ENCODE assay signal across 18 cellular contexts in genomic region chr17:4513113-4514032, GRCh38. TPM values are rescaled to one million over a fixed set of nuclear protein-coding genes. Genes with fewer than 3 reads are reported as not detected.
DNase-seq lines count a peak whose midpoint lies in the region; ATAC-seq, FAIRE-seq and TF ChIP-seq lines count a peak whose summit lies in the region.
"Had no signal": no experiment of that assay in that cellular context is flagged by ENCODE, and none has a peak within 500 bp of the region (broad histone marks: within the 10 kb centered on the region; RNA-seq: fewer than 3 reads in every experiment).

No MANE protein-coding gene starts in this region.

- intact Hi-C loops in OCI-LY7 (cut with micrococcal nuclease; ENCODE audit: unreplicated experiment): no loop called here

- CTCF ChIA-PET in activated CD8-positive, alpha-beta memory T cell treated with anti-CD3 and anti-CD28 coated beads, Interleukin-2, amount 10 ng/mL, durations not matched to agents 7 days and 5 days (lab: Charles Lee): no interaction called here
- CTCF ChIA-PET in OCI-LY7 (lab: Charles Lee; ENCODE audit: unreplicated experiment): no interaction called here

- H3K36me3 ChIP-seq in RWPE2 (ENCODE audit: low read depth) (no peaks in the 10 kb centered on the region), OCI-LY7 (ENCODE audit: insufficient read depth, low read length) (no peaks in the 10 kb centered on the region)
- H3K36me3 ChIP-seq: MG63, SJSA1 had no signal

- no peaks in the 10 kb centered on the region for H3K27me3 ChIP-seq in RWPE2 (ENCODE audit: insufficient read depth, poor library complexity, severe bottlenecking)
- H3K27me3 ChIP-seq: MG63 had no signal

- no peak overlapping the region for H2AFZ ChIP-seq in OCI-LY7 (ENCODE audit: low read length)

- H3K27ac ChIP-seq in C4-2B (peak overlapping the region; percentile 64), RWPE2 (ENCODE audit: poor library complexity, severe bottlenecking) (no peak overlapping the region), OCI-LY7 (ENCODE audit: low read depth, low read length, poor library complexity, severe bottlenecking) (no peak overlapping the region)
- H3K27ac ChIP-seq: SJSA1 had no signal

- H3K4me3 Mint-ChIP-seq in activated CD8-positive, alpha-beta memory T cell treated with anti-CD3 and anti-CD28 coated beads, Interleukin-2, amount 10 ng/mL, durations not matched to agents 7 days and 5 days: no peak overlapping the region

- no peaks in the 10 kb centered on the region for H3K4me1 ChIP-seq in RWPE2 (ENCODE audit: insufficient read depth, poor library complexity, severe bottlenecking)
- H3K4me1 ChIP-seq in OCI-LY7 (ENCODE audit: insufficient read depth, low read length, poor library complexity, severe bottlenecking): peaks cover 13% of the 10 kb centered on the region
- H3K4me1 ChIP-seq: SJSA1 had no signal

- H3K27ac Mint-ChIP-seq in activated CD8-positive, alpha-beta memory T cell treated with anti-CD3 and anti-CD28 coated beads, Interleukin-2, amount 10 ng/mL, durations not matched to agents 7 days and 5 days: no peak overlapping the region

- ATAC-seq in RWPE2 (ENCODE audit: low read depth): peak; percentile 42; the same call in 2 of the 3 replicates
- ATAC-seq in activated CD8-positive, alpha-beta memory T cell treated with anti-CD3 and anti-CD28 coated beads, Interleukin-2, amount 10 ng/mL, durations not matched to agents 7 days and 5 days: no peak
- ATAC-seq: stimulated activated naive CD8-positive, alpha-beta T cell treated with anti-CD3 and anti-CD28 coated beads, Interleukin-15, Interleukin-2, amounts not matched to agents 100 U/mL and 50 U/mL, for 24 hours had no signal

- H3K4me1 Mint-ChIP-seq in activated CD8-positive, alpha-beta memory T cell treated with anti-CD3 and anti-CD28 coated beads, Interleukin-2, amount 10 ng/mL, durations not matched to agents 7 days and 5 days: peaks cover 29% of the 10 kb centered on the region

- H3K27me3 Mint-ChIP-seq in activated CD8-positive, alpha-beta memory T cell treated with anti-CD3 and anti-CD28 coated beads, Interleukin-2, amount 10 ng/mL, durations not matched to agents 7 days and 5 days: peaks cover 2% of the 10 kb centered on the region

- H3K4me2 ChIP-seq in OCI-LY7 (ENCODE audit: low read length): no peak overlapping the region

- DNase-seq in RWPE2 (ENCODE audit: low spot score) (no peak), islet precursor cell (peak; percentile 68), retinal pigment epithelial cell (ENCODE audit: low read depth) (no peak), OCI-LY7 (ENCODE audit: low spot score) (no peak), kidney glomerular epithelial cell (lab: John Stamatoyannopoulos, UW) (no peak), GM19239 (ENCODE audit: insufficient read length, low spot score) (no peak)
- DNase-seq in activated CD8-positive, alpha-beta memory T cell treated with anti-CD3 and anti-CD28 coated beads, Interleukin-2, amount 10 ng/mL, durations not matched to agents 7 days and 5 days: no peak
- DNase-seq: activated CD4-positive, alpha-beta T cell treated with anti-CD3 and anti-CD28 coated beads for 4 hours; dermis blood vessel endothelial cell; MG63; NCI-H1694; NCI-H446 treated with DMSO at 0.1 percent for 48 hours; posterior cingulate gyrus; stimulated activated CD4-positive, alpha-beta T cell treated with anti-CD3 and anti-CD28 coated beads, Interleukin-12 subunit alpha, Interleukin-12 subunit beta, amount 100 ng/mL, for 4 hours; stimulated activated naive CD8-positive, alpha-beta T cell treated with anti-CD3 and anti-CD28 coated beads, Interleukin-15, Interleukin-2, amounts not matched to agents 100 U/mL and 50 U/mL, for 24 hours had no signal

- BruUV-seq in OCI-LY7 (replicated peaks; lab: Mats Ljungman, UMichigan): no TSS peak

- H3K36me3 Mint-ChIP-seq in activated CD8-positive, alpha-beta memory T cell treated with anti-CD3 and anti-CD28 coated beads, Interleukin-2, amount 10 ng/mL, durations not matched to agents 7 days and 5 days: no peaks in the 10 kb centered on the region

- H3K9me2 ChIP-seq in OCI-LY7 (ENCODE audit: insufficient read depth, low read length): no peaks in the 10 kb centered on the region

- POLR2A ChIA-PET in OCI-LY7 (lab: Charles Lee): no interaction called here

- H3K79me2 ChIP-seq in OCI-LY7 (ENCODE audit: insufficient read depth, low read depth, low read length): no peaks in the 10 kb centered on the region

- no peak for FAIRE-seq in GM19239 (lab: Jason Lieb, UNC)

- H3K9me3 Mint-ChIP-seq in activated CD8-positive, alpha-beta memory T cell treated with anti-CD3 and anti-CD28 coated beads, Interleukin-2, amount 10 ng/mL, durations not matched to agents 7 days and 5 days (ENCODE audit: low read depth): no peaks in the 10 kb centered on the region

- TF ChIP-seq CTCF in C4-2B (conservative IDR thresholded peaks at IDR 0.05): no peak
- no peak for TF ChIP-seq CTCF in RWPE2 (IDR thresholded peaks at IDR 0.05; ENCODE audit: poor library complexity, severe bottlenecking)
- peak; percentile 12 for TF ChIP-seq CTCF in retinal pigment epithelial cell (conservative IDR thresholded peaks at IDR 0.05; ENCODE audit: low read depth, low read length)
- no peak for TF ChIP-seq CTCF in OCI-LY7 (conservative IDR thresholded peaks at IDR 0.05; ENCODE audit: low read length)

- no peaks in the 10 kb centered on the region for H4K20me1 ChIP-seq in OCI-LY7 (ENCODE audit: insufficient read depth, low read length)

- H3K9me3 ChIP-seq in RWPE2 (ENCODE audit: severe bottlenecking): no peaks in the 10 kb centered on the region
- H3K9me3 ChIP-seq in OCI-LY7 (ENCODE audit: low read length): no peaks in the 10 kb centered on the region
- H3K9me3 ChIP-seq: MG63, SJSA1 had no signal

- H3K4me3 ChIP-seq in RWPE2 (ENCODE audit: severe bottlenecking): no peak overlapping the region
- H3K4me3 ChIP-seq in retinal pigment epithelial cell (ENCODE audit: low read length): no peak overlapping the region
- H3K4me3 ChIP-seq in OCI-LY7 (ENCODE audit: low read depth, low read length, poor library complexity, severe bottlenecking): no peak overlapping the region
- H3K4me3 ChIP-seq: MG63, SJSA1 had no signal

RNA-seq across cellular contexts. Expression of gene SPNS2, which starts 14.7 kb away (rescaled TPM):
- total RNA-seq in activated CD8-positive, alpha-beta memory T cell treated with anti-CD3 and anti-CD28 coated beads, Interleukin-2, amount 10 ng/mL, durations not matched to agents 7 days and 5 days: 1 to 10 TPM; 1.1 to 1.9 TPM
- 1.1 and 5.4 TPM in 2 replicates for total RNA-seq in OCI-LY7 (2014; rRNA removed; shearing (Covaris generic))
- 1.6 TPM in 2 replicates for total RNA-seq in OCI-LY7 (2022)

RNA-seq across cellular contexts. Expression of gene MYBBP1A, which starts 41.8 kb away (rescaled TPM):
- 10 to 100 TPM; 72.4 to 94.3 TPM for total RNA-seq in activated CD8-positive, alpha-beta memory T cell treated with anti-CD3 and anti-CD28 coated beads, Interleukin-2, amount 10 ng/mL, durations not matched to agents 7 days and 5 days
- 137 and 142 TPM in 2 replicates for total RNA-seq in OCI-LY7 (2014; rRNA removed; shearing (Covaris generic))
- 106 and 131 TPM in 2 replicates for total RNA-seq in OCI-LY7 (2022)

RNA-seq across cellular contexts. Expression of gene GGT6, which starts 47.0 kb away (rescaled TPM):
- total RNA-seq in activated CD8-positive, alpha-beta memory T cell treated with anti-CD3 and anti-CD28 coated beads, Interleukin-2, amount 10 ng/mL, durations not matched to agents 7 days and 5 days: not detected
- not detected in 2 replicates for total RNA-seq in OCI-LY7 (2014; rRNA removed; shearing (Covaris generic))
- not detected in 2 replicates for total RNA-seq in OCI-LY7 (2022)
- total RNA-seq: dermis blood vessel endothelial cell, H7, SJSA1 had no signal
